9 cellular contexts compared by ENCODE assay signal in the genomic region with DNA sequence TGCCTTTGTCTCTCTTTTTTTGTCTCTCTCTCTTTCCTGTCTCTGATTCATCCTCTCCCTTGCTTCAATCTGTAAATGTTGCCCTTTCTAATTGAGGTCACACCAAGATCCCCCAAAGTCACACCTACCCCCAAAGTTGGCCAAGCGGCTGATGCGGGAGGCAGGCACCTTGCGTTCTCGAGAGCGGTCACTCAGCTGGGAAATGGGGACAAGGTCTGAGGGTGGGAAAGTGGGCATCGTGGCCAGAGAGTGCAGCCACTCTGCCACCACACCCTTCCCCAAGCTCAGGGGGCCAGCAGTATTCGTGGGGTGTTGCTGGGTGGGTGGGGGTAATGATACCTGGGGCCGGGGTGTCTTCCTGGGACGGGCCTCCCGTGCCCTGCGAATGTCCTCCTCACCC. TPM values are rescaled to one million over a fixed set of nuclear protein-coding genes. Genes with fewer than 3 reads are reported as not detected.
DNase-seq lines count a peak whose midpoint lies in the region; ATAC-seq and TF ChIP-seq lines count a peak whose summit lies in the region.
"Had no signal": no experiment of that assay in that cellular context is flagged by ENCODE, and none has a peak within 500 bp of the region (broad histone marks: within the 10 kb centered on the region; RNA-seq: fewer than 3 reads in every experiment).

No MANE protein-coding gene starts in this region.

- H2BK20ac ChIP-seq in H9 (ENCODE audit: low read depth, low read length, poor library complexity, severe bottlenecking) = no peak overlapping the region

- H3K27me3 Mint-ChIP-seq in H9 (ENCODE audit: low read depth) = no peaks in the 10 kb centered on the region; the same call in 1 of the 2 replicates
- H3K27me3 Mint-ChIP-seq in activated CD4-positive, alpha-beta memory T cell treated with anti-CD3 and anti-CD28 coated beads, Interleukin-2, amount 10 ng/mL, durations not matched to agents 7 days and 5 days = no peaks in the 10 kb centered on the region

- H2BK12ac ChIP-seq in H9 (ENCODE audit: insufficient read length, low read depth, low read length) = no peak overlapping the region

- no peak overlapping the region for H3K4ac ChIP-seq in H9 (ENCODE audit: low read depth, low read length)

- H3K27ac Mint-ChIP-seq in H9 = peak overlapping the region; percentile 56 to 83 (median 80); a peak in 4 of 7 replicates
- peak overlapping the region; percentile 71 for H3K27ac Mint-ChIP-seq in activated CD4-positive, alpha-beta memory T cell treated with anti-CD3 and anti-CD28 coated beads, Interleukin-2, amount 10 ng/mL, durations not matched to agents 7 days and 5 days

- CTCF ChIA-PET in activated CD4-positive, alpha-beta memory T cell treated with anti-CD3 and anti-CD28 coated beads, Interleukin-2, amount 10 ng/mL, durations not matched to agents 7 days and 5 days (lab: Charles Lee) = interaction anchor here (0.7 kb wide), 1 partner anchor 1031 kb away, joined by 3 read pairs; no protein-coding TSS in a partner anchor

- H3K56ac ChIP-seq in H9 (ENCODE audit: insufficient read length, low read depth, low read length) = no peak overlapping the region

- no CpG with 5 or more reads among the region's 11 CpGs for WGBS in H9 (ENCODE audit: extremely low coverage, insufficient read length, low lambda C conversion rate)
- WGBS in hepatocyte (ENCODE audit: low lambda C conversion rate, missing lambda C conversion rate) = 93% methylated on average over 11 of the region's 11 CpGs
- 82 to 92% (median 87%) methylated on average over 10 to 11 of the region's 11 CpGs for WGBS in spleen, 5 donors

- TF ChIP-seq POLR2A in spleen (IDR thresholded peaks at IDR 0.05) = no peak

- no peak overlapping the region for H4K8ac ChIP-seq in H9 (replicated peaks; ENCODE audit: insufficient read length, low read depth, low read length)

- no peaks in the 10 kb centered on the region for H3K27me3 ChIP-seq in H9 (ENCODE audit: insufficient read depth, low read length)
- no peaks in the 10 kb centered on the region for H3K27me3 ChIP-seq in hepatocyte
- H3K27me3 ChIP-seq in spleen (replicated peaks in 1 of 7) = no peaks in the 10 kb centered on the region

- ATAC-seq in activated CD4-positive, CD25-positive, alpha-beta regulatory T cell treated with anti-CD3 and anti-CD28 coated beads, Interleukin-2, amount 50 U/mL, for 24 hours = no peak
- ATAC-seq in omental fat pad (ENCODE audit: low FRiP score) (no peak), GM21381 (IDR thresholded peaks at IDR 0.05; ENCODE audit: unreplicated experiment) (no peak)

- no peak overlapping the region for H3K18ac ChIP-seq in H9 (ENCODE audit: insufficient read length, low read depth, low read length)

- intact Hi-C loops in spleen (cut with DNase I; ENCODE audit: low total_unique reads) = loop anchor here (5.0 kb wide), 1 partner anchor 78 kb away; no protein-coding TSS in a partner anchor

- no peak overlapping the region for H4K5ac ChIP-seq in H9 (ENCODE audit: insufficient read length, low read depth, low read length)

- no peaks in the 10 kb centered on the region for H3K9me2 ChIP-seq in hepatocyte (replicated peaks; ENCODE audit: insufficient read depth)

- H2AFZ ChIP-seq in H9 (ENCODE audit: low read length) (no peak overlapping the region), hepatocyte (no peak overlapping the region)

- H3K9me3 ChIP-seq in H9 (ENCODE audit: control insufficient read depth, low read depth, low read length) = no peaks in the 10 kb centered on the region
- H3K9me3 ChIP-seq in hepatocyte (ENCODE audit: low read depth) = no peaks in the 10 kb centered on the region
- no peaks in the 10 kb centered on the region for H3K9me3 ChIP-seq in spleen

- H3K27ac ChIP-seq in H9 (ENCODE audit: insufficient read length, low read depth, low read length) (no peak overlapping the region), hepatocyte (peak overlapping the region; percentile 100), spleen (peak overlapping the region in 5 of 8 donors; percentile 85 to 96 (median 94))

- H3K79me2 ChIP-seq in H9 (ENCODE audit: insufficient read depth, low read length) (no peaks in the 10 kb centered on the region; the same call in 1 of the 2 replicates), hepatocyte (peaks cover 28% of the 10 kb centered on the region)

- POLR2A ChIA-PET in activated CD4-positive, alpha-beta memory T cell treated with anti-CD3 and anti-CD28 coated beads, Interleukin-2, amount 10 ng/mL, durations not matched to agents 7 days and 5 days (lab: Charles Lee) = no interaction called here

- H3T11ph ChIP-seq in H9 (ENCODE audit: low read length) = no peak overlapping the region

- no peaks in the 10 kb centered on the region; the same call in 1 of the 2 replicates for H3K4me1 ChIP-seq in H9 (ENCODE audit: insufficient read depth, low read length)
- peaks cover 5% of the 10 kb centered on the region for H3K4me1 ChIP-seq in hepatocyte (ENCODE audit: insufficient read depth)
- H3K4me1 ChIP-seq in spleen = peaks cover 27 to 69% (median 43%) of the 10 kb centered on the region in 6 donors

- no peak overlapping the region for H3K9ac ChIP-seq in H9 (ENCODE audit: extremely low read depth, insufficient read length, low read length)

- no peak overlapping the region for H2AK5ac ChIP-seq in H9 (ENCODE audit: insufficient read length, low read length)

- H4K20me1 ChIP-seq in H9 (ENCODE audit: control insufficient read depth, insufficient read depth, insufficient read length) = no peaks in the 10 kb centered on the region
- H4K20me1 ChIP-seq in hepatocyte (ENCODE audit: insufficient read depth, poor library complexity, severe bottlenecking) = no peaks in the 10 kb centered on the region

- H3K4me1 Mint-ChIP-seq in H9 = peaks cover 23 to 29% of the 10 kb centered on the region in 2 experiments
- peaks cover 57% of the 10 kb centered on the region for H3K4me1 Mint-ChIP-seq in activated CD4-positive, alpha-beta memory T cell treated with anti-CD3 and anti-CD28 coated beads, Interleukin-2, amount 10 ng/mL, durations not matched to agents 7 days and 5 days

- H3K23ac ChIP-seq in H9 (ENCODE audit: insufficient read length, low read depth, low read length) = no peak overlapping the region

- H2BK15ac ChIP-seq in H9 (ENCODE audit: low read depth, low read length) = no peak overlapping the region

- no peaks in the 10 kb centered on the region for H3K79me1 ChIP-seq in H9 (ENCODE audit: insufficient read depth, low read depth, low read length, poor library complexity, severe bottlenecking)

- H2BK120ac ChIP-seq in H9 (ENCODE audit: low read depth, low read length, poor library complexity, severe bottlenecking) = no peak overlapping the region

- peaks cover 19 to 44% (median 30%) of the 10 kb centered on the region in 3 experiments for H3K36me3 Mint-ChIP-seq in H9 (ENCODE audit: insufficient read depth in 1 of 3, low read depth in 3 of 3)
- H3K36me3 Mint-ChIP-seq in activated CD4-positive, alpha-beta memory T cell treated with anti-CD3 and anti-CD28 coated beads, Interleukin-2, amount 10 ng/mL, durations not matched to agents 7 days and 5 days (ENCODE audit: low read depth) = peaks cover 23% of the 10 kb centered on the region

- H3K4me3 ChIP-seq in hepatocyte (no peak overlapping the region), spleen (peak overlapping the region in 5 of 8 donors; percentile 43 to 84 (median 71))

- H4K91ac ChIP-seq in H9 (ENCODE audit: insufficient read length, low read depth, low read length) = no peak overlapping the region

- no peaks in the 10 kb centered on the region for H3K9me3 Mint-ChIP-seq in H9
- H3K9me3 Mint-ChIP-seq in activated CD4-positive, alpha-beta memory T cell treated with anti-CD3 and anti-CD28 coated beads, Interleukin-2, amount 10 ng/mL, durations not matched to agents 7 days and 5 days = no peaks in the 10 kb centered on the region

- H3K4me3 Mint-ChIP-seq in H9 = peak overlapping the region; percentile 29 to 60
- peak overlapping the region; percentile 90 for H3K4me3 Mint-ChIP-seq in activated CD4-positive, alpha-beta memory T cell treated with anti-CD3 and anti-CD28 coated beads, Interleukin-2, amount 10 ng/mL, durations not matched to agents 7 days and 5 days

- no peak overlapping the region for H3K14ac ChIP-seq in H9 (ENCODE audit: insufficient read depth, low read length)

- H3K23me2 ChIP-seq in H9 (ENCODE audit: insufficient read length, low read depth, low read length, poor library complexity, severe bottlenecking) = peaks cover 29% of the 10 kb centered on the region

- no peak overlapping the region for H2BK5ac ChIP-seq in H9 (ENCODE audit: insufficient read length, low read length)

- H3K36me3 ChIP-seq in hepatocyte (replicated peaks; ENCODE audit: insufficient read depth, low read depth) (no peaks in the 10 kb centered on the region), spleen (peaks cover 0 to 44% (median 23%) of the 10 kb centered on the region in 6 donors)

- TF ChIP-seq CTCF in H9 (conservative IDR thresholded peaks at IDR 0.05) (no peak), hepatocyte (IDR thresholded peaks at IDR 0.05; ENCODE audit: poor library complexity) (no peak), spleen (IDR thresholded peaks at IDR 0.05 in 8 of 11, conservative IDR thresholded peaks at IDR 0.05 in 3 of 11) (no peak), omental fat pad (IDR thresholded peaks at IDR 0.05) (no peak)

- no peak for DNase-seq in H9
- DNase-seq in activated CD4-positive, alpha-beta memory T cell treated with anti-CD3 and anti-CD28 coated beads, Interleukin-2, amount 10 ng/mL, durations not matched to agents 7 days and 5 days = no peak
- DNase-seq in hepatocyte (ENCODE audit: low spot score) = no peak
- DNase-seq in spleen = peak; percentile 71
- no peak for DNase-seq in SHP77 treated with DMSO at 0.1 percent for 48 hours (lab: John Stamatoyannopoulos, UW)
- DNase-seq in omental fat pad (ENCODE audit: low spot score) = no peak
- DNase-seq: NCI-H526 had no signal

- no peak overlapping the region for H3K4me2 ChIP-seq in H9 (ENCODE audit: insufficient read depth, insufficient read length, low read length)
- peak overlapping the region; percentile 85 for H3K4me2 ChIP-seq in hepatocyte

RNA-seq across cellular contexts. Expression of a gene that starts 2.7 kb away (rescaled TPM):
- total RNA-seq in H9 (2021) (40.5 and 42.0 TPM in 2 replicates), hepatocyte (46.2 and 49.2 TPM in 2 replicates), spleen (10 to 100 TPM; 23.0 to 40.2 (median 32.6) TPM), omental fat pad (10 to 100 TPM; 22.1 to 38.8 (median 28.1) TPM)
- total RNA-seq in activated CD4-positive, alpha-beta memory T cell treated with anti-CD3 and anti-CD28 coated beads, Interleukin-2, amount 10 ng/mL, durations not matched to agents 7 days and 5 days = 10 to 100 TPM; 32.5 to 37.7 TPM
- polyA plus RNA-seq in hepatocyte (40.2 and 40.7 TPM in 2 replicates), spleen (10 to 100 TPM; 18.4 to 33.8 (median 21.1) TPM)

RNA-seq across cellular contexts. Expression of a gene that starts 3.0 kb away (rescaled TPM):
- total RNA-seq in H9 (2021) (11.2 and 11.8 TPM in 2 replicates), hepatocyte (52.3 and 52.9 TPM in 2 replicates), spleen (10 to 100 TPM; 11.1 to 39.2 (median 18.0) TPM), omental fat pad (100 to 1,000 TPM in 2 of 4 donors, 10 to 100 TPM in 2; 39.3 to 118 (median 91.9) TPM)
- 1 to 10 TPM; 6.6 to 6.8 TPM for total RNA-seq in activated CD4-positive, alpha-beta memory T cell treated with anti-CD3 and anti-CD28 coated beads, Interleukin-2, amount 10 ng/mL, durations not matched to agents 7 days and 5 days
- polyA plus RNA-seq in hepatocyte (67.6 and 75.8 TPM in 2 replicates), spleen (10 to 100 TPM in 1 of 3 donors, 1 to 10 TPM in 2; 6.8 to 14.3 (median 8.6) TPM)

RNA-seq across cellular contexts. Expression of a gene that starts 23.5 kb away (rescaled TPM):
- total RNA-seq in H9 (2021) (32.6 and 34.5 TPM in 2 replicates), hepatocyte (15.7 and 26.0 TPM in 2 replicates), spleen (10 to 100 TPM; 12.1 to 27.4 (median 14.8) TPM), omental fat pad (100 to 1,000 TPM in 1 of 4 donors, 10 to 100 TPM in 3; 38.2 to 143 (median 45.3) TPM)
- 1 to 10 TPM; 4.8 to 5.8 TPM for total RNA-seq in activated CD4-positive, alpha-beta memory T cell treated with anti-CD3 and anti-CD28 coated beads, Interleukin-2, amount 10 ng/mL, durations not matched to agents 7 days and 5 days
- polyA plus RNA-seq in hepatocyte (31.3 and 32.1 TPM in 2 replicates), spleen (10 to 100 TPM in 1 of 3 donors, 1 to 10 TPM in 2; 3.2 to 10.6 (median 3.5) TPM)

RNA-seq across cellular contexts. Expression of a gene that starts 36.3 kb away (rescaled TPM):
- 27.7 and 31.5 TPM in 2 replicates for total RNA-seq in H9 (2021)
- total RNA-seq in activated CD4-positive, alpha-beta memory T cell treated with anti-CD3 and anti-CD28 coated beads, Interleukin-2, amount 10 ng/mL, durations not matched to agents 7 days and 5 days = 10 to 100 TPM; 18.1 to 18.8 TPM
- 3.2 and 3.8 TPM in 2 replicates for total RNA-seq in hepatocyte
- polyA plus RNA-seq in hepatocyte = 14.8 and 19.1 TPM in 2 replicates
- 10 to 100 TPM in 3 of 7 donors, 1 to 10 TPM in 4; 6.0 to 16.2 (median 9.8) TPM for total RNA-seq in spleen
- polyA plus RNA-seq in spleen = 1 to 10 TPM; 5.2 to 6.8 (median 5.9) TPM
- 1 to 10 TPM; 3.2 to 3.8 (median 3.5) TPM for total RNA-seq in omental fat pad

RNA-seq across cellular contexts. Expression of a gene that starts 37.1 kb away (rescaled TPM):
- total RNA-seq in H9 (2021) (199 and 225 TPM in 2 replicates), hepatocyte (25.1 and 33.2 TPM in 2 replicates), spleen (10 to 100 TPM; 52.9 to 76.9 (median 64.0) TPM), omental fat pad (10 to 100 TPM; 34.8 to 46.8 (median 41.0) TPM)
- total RNA-seq in activated CD4-positive, alpha-beta memory T cell treated with anti-CD3 and anti-CD28 coated beads, Interleukin-2, amount 10 ng/mL, durations not matched to agents 7 days and 5 days = 100 to 1,000 TPM; 145 to 151 TPM
- polyA plus RNA-seq in hepatocyte (86.9 and 95.0 TPM in 2 replicates), spleen (10 to 100 TPM; 62.7 to 69.2 (median 67.4) TPM)
